Comparison of ENCODE assay signal across 8 cellular contexts in genomic region chr13:21410453-21410852, GRCh38. TPM values are rescaled to one million over a fixed set of nuclear protein-coding genes. Genes with fewer than 3 reads are reported as not detected.
DNase-seq lines count a peak whose midpoint lies in the region; ATAC-seq, FAIRE-seq and TF ChIP-seq lines count a peak whose summit lies in the region.
"Not testable (repeated sequence)": the region's sequence is repeated elsewhere in the genome, so short reads cannot be mapped to it uniquely, and the experiment has no call there.

No MANE protein-coding gene starts in this region.

- TF ChIP-seq POLR2A in HepG2 (IDR thresholded peaks at IDR 0.05; ENCODE audit: insufficient read depth in 1 of 2, low read depth in 2 of 2, low read length in 2 of 2), result not testable (repeated sequence)

- not testable (repeated sequence) for H3K79me2 ChIP-seq in HepG2 (ENCODE audit: insufficient read depth, low read length)

- H3K27me3 Mint-ChIP-seq in activated T-cell treated with anti-CD3 and anti-CD28 coated beads, Interleukin-2, amount 50 U/mL, for 24 hours, result not testable (repeated sequence)

- peaks cover 15% of the 10 kb centered on the region for H3K36me3 ChIP-seq in NT2/D1 (ENCODE audit: insufficient read depth, insufficient read length, low read length)
- peaks cover 3 to 19% of the 10 kb centered on the region in 2 experiments; a peak in 4 of 5 replicates for H3K36me3 ChIP-seq in HepG2 (replicated peaks in 1 of 2; ENCODE audit: control insufficient read depth in 1 of 2, insufficient read depth in 2 of 2, low read length in 2 of 2)

- in situ Hi-C loops in HepG2 (cut with HindIII; ENCODE audit: extremely low pct_ligation_motif_present, low pct_unique_long_range_greater_than_20kb), result not testable (repeated sequence)

- BruUV-seq in HepG2 (replicated peaks; lab: Mats Ljungman, UMichigan), result not testable (repeated sequence)

- H2AFZ ChIP-seq in HepG2 (ENCODE audit: low read length), result not testable (repeated sequence)

- not testable (repeated sequence) for TF ChIP-seq EP300 in HepG2 (IDR thresholded peaks at IDR 0.05; ENCODE audit: low read depth in 2 of 2, low read length in 2 of 2); HepG2 (CRISPR knock-in tag; IDR thresholded peaks at IDR 0.05; ENCODE audit: borderline replicate concordance)

- WGBS in HepG2 (ENCODE audit: low lambda C conversion rate), result 86% methylated on average over 2 of the region's 2 CpGs

- H3K27ac ChIP-seq in C4-2B, result peak overlapping the region; percentile 14
- not testable (repeated sequence) for H3K27ac ChIP-seq in HepG2 (ENCODE audit: extremely low read length, insufficient read depth, low read length)

- peaks cover 12% of the 10 kb centered on the region for H3K9me3 Mint-ChIP-seq in activated T-cell treated with anti-CD3 and anti-CD28 coated beads, Interleukin-2, amount 50 U/mL, for 24 hours

- not testable (repeated sequence) for H3K27me3 ChIP-seq in NT2/D1 (ENCODE audit: insufficient read depth, insufficient read length); HepG2 (ENCODE audit: control insufficient read depth in 1 of 2, insufficient read depth in 2 of 2, low read length in 2 of 2)

- not testable (repeated sequence) for TF ChIP-seq CTCF in C4-2B (conservative IDR thresholded peaks at IDR 0.05); HepG2 (CRISPR knock-in tag; IDR thresholded peaks at IDR 0.05)

- DNase-seq in HT1080 (ENCODE audit: low read depth) (peak; percentile 37), NT2/D1 (ENCODE audit: low read depth, low spot score) (peak; percentile 22), dermis blood vessel endothelial cell (peak; percentile 22), glomerular visceral epithelial cell (ENCODE audit: extremely low spot score) (peak; percentile 57), smooth muscle cell of the brain vasculature (ENCODE audit: low read depth, low spot score) (peak; percentile 39)
- not testable (repeated sequence) for DNase-seq in activated T-cell treated with anti-CD3 and anti-CD28 coated beads, Interleukin-2, amount 50 U/mL, for 24 hours; HepG2 (ENCODE audit: low spot score)

- not testable (repeated sequence) for FAIRE-seq in HepG2 (lab: Jason Lieb, UNC)

- TF ChIP-seq RAD21 in HepG2 (CRISPR knock-in tag; IDR thresholded peaks at IDR 0.05), result not testable (repeated sequence)

- H3K4me2 ChIP-seq in HepG2 (ENCODE audit: low read depth, low read length), result not testable (repeated sequence)

- H4K20me1 ChIP-seq in HepG2 (ENCODE audit: insufficient read depth, low read length), result not testable (repeated sequence)

- POLR2A ChIA-PET in HepG2 (lab: Yijun Ruan, JAX), result not testable (repeated sequence)

- intact Hi-C loops in HepG2 (cut with micrococcal nuclease; ENCODE audit: unreplicated experiment), result not testable (repeated sequence)

- not testable (repeated sequence) for H3K9ac ChIP-seq in NT2/D1 (ENCODE audit: insufficient read length, low read depth); HepG2 (ENCODE audit: insufficient read depth, low read depth, low read length)

- not testable (repeated sequence) for ATAC-seq in HepG2

- CTCF ChIA-PET in HepG2 (lab: Yijun Ruan, JAX; ENCODE audit: low intra/inter-chr PET ratio, low total read pairs), result not testable (repeated sequence)

- not testable (repeated sequence) for H3K9me3 ChIP-seq in NT2/D1 (ENCODE audit: insufficient read depth, low read length); HepG2 (ENCODE audit: low read length)

- not testable (repeated sequence) for H3K4me1 ChIP-seq in NT2/D1 (ENCODE audit: insufficient read depth, insufficient read length); HepG2 (ENCODE audit: insufficient read depth, low read length)

- not testable (repeated sequence) for H3K4me3 Mint-ChIP-seq in activated T-cell treated with anti-CD3 and anti-CD28 coated beads, Interleukin-2, amount 50 U/mL, for 24 hours

- peaks cover 91% of the 10 kb centered on the region for H3K36me3 Mint-ChIP-seq in activated T-cell treated with anti-CD3 and anti-CD28 coated beads, Interleukin-2, amount 50 U/mL, for 24 hours (ENCODE audit: low read depth)

- peak overlapping the region; percentile 15 for H3K27ac Mint-ChIP-seq in activated T-cell treated with anti-CD3 and anti-CD28 coated beads, Interleukin-2, amount 50 U/mL, for 24 hours

- not testable (repeated sequence) for H3K4me3 ChIP-seq in NT2/D1 (ENCODE audit: insufficient read length, low read depth); HepG2 (replicated peaks in 1 of 3; ENCODE audit: insufficient read depth in 1 of 3, low read depth in 2 of 3, low read length in 3 of 3)

- H3K4me1 Mint-ChIP-seq in activated T-cell treated with anti-CD3 and anti-CD28 coated beads, Interleukin-2, amount 50 U/mL, for 24 hours (ENCODE audit: low read depth), result not testable (repeated sequence)

TF ChIP-seq in HepG2, 621 proteins besides CTCF, POLR2A, EP300 and RAD21 (continues in another document):
- 0 out of 2 replicates have a peak, but pooled peaks have one; percentile 9 for TF ChIP-seq ZNF687 (CRISPR knock-in tag; IDR thresholded peaks at IDR 0.05)

RNA-seq across cellular contexts. Expression of gene ZDHHC20, which starts 48.6 kb away (rescaled TPM):
- 47.0 and 48.3 TPM in 2 replicates for total RNA-seq in HT1080 (2014; rRNA removed; shearing (Covaris generic))
- polyA plus RNA-seq in HT1080 (2015; cell fraction: cytosol; rRNA removed), result 44.3 and 69.7 TPM in 2 replicates
- polyA plus RNA-seq in HT1080 (2015; cell fraction: nucleus; rRNA removed), result 25.5 and 35.8 TPM in 2 replicates
- total RNA-seq in dermis blood vessel endothelial cell (110 and 123 TPM in 2 replicates), HepG2 (2016; rRNA removed; fragmentation: Illumina TruSeq; extraction: Trizol) (58.0 and 59.9 TPM in 2 replicates)
- total RNA-seq in HepG2 (2016; cell fraction: cytosol; rRNA removed; fragmentation: Illumina TruSeq; extraction: Trizol; ENCODE audit: low read depth), result 33.6 and 37.9 TPM in 2 replicates
- 58.2 and 61.9 TPM in 2 replicates for total RNA-seq in HepG2 (2016; cell fraction: insoluble cytoplasmic fraction; rRNA removed; fragmentation: Illumina TruSeq; extraction: Trizol)
- 31.4 and 36.7 TPM in 2 replicates for total RNA-seq in HepG2 (2016; cell fraction: membrane; rRNA removed; fragmentation: Illumina TruSeq; extraction: Trizol)
- total RNA-seq in HepG2 (2016; cell fraction: nucleus; rRNA removed; fragmentation: Illumina TruSeq; extraction: Trizol), result 54.0 and 61.7 TPM in 2 replicates
- 15.0 and 19.9 TPM in 2 replicates for polyA plus RNA-seq in HepG2 (2011; rRNA removed)
- polyA plus RNA-seq in HepG2 (2011; cell fraction: cytosol; rRNA removed), result 9.9 and 13.4 TPM in 2 replicates
- polyA plus RNA-seq in HepG2 (2011; cell fraction: nucleus; rRNA removed), result 4.2 and 5.2 TPM in 2 replicates
- 16.4 and 27.7 TPM in 2 replicates for polyA plus RNA-seq in HepG2 (2012)
- 3.6 and 5.0 TPM in 2 replicates for polyA plus RNA-seq in HepG2 (2016; cell fraction: cytosol; fragmentation: Illumina TruSeq; extraction: Trizol; ENCODE audit: low read depth)
- 37.0 and 38.2 TPM in 2 replicates for polyA plus RNA-seq in HepG2 (2016; cell fraction: insoluble cytoplasmic fraction; fragmentation: Illumina TruSeq; extraction: Trizol; ENCODE audit: low read depth)
- 13.9 and 14.8 TPM in 2 replicates for polyA plus RNA-seq in HepG2 (2016; cell fraction: membrane; fragmentation: Illumina TruSeq; extraction: Trizol; ENCODE audit: low read depth)
- polyA plus RNA-seq in HepG2 (2016; cell fraction: nucleus; fragmentation: Illumina TruSeq; extraction: Trizol; ENCODE audit: insufficient read depth, low read depth), result 45.0 and 50.6 TPM in 2 replicates
- polyA minus RNA-seq in HepG2 (2011; rRNA and poly(A)+ RNA removed; ENCODE audit: low replicate concordance), result 21.3 and 30.0 TPM in 2 replicates
- 29.9 and 32.9 TPM in 2 replicates for polyA minus RNA-seq in HepG2 (2011; cell fraction: cytosol; rRNA and poly(A)+ RNA removed)
- 19.7 and 20.3 TPM in 2 replicates for polyA minus RNA-seq in HepG2 (2011; cell fraction: nucleus; rRNA and poly(A)+ RNA removed)
